Comparison of ENCODE assay signal across 2 cellular contexts in the genomic region with DNA sequence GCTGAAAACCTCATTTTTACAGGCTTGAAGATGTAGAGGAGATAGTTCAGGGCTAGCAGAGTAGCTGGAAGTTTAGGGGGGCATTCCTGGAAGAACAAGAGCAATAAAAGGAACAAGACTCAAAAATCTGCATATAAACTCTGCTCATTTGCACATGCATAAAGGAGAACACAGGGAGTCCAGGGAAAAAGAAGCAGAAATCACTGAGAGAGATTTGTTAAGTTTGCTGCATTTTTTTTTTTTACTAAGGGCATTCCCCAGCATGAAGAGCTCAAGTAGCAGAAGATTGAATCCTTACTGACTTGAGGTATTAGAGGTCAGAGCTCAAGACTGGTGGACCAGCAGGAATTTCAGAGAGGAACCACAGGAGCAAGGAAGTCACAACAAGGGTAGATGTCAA.
TF ChIP-seq lines count a peak whose summit lies in the region.

No MANE protein-coding gene starts in this region.

TF ChIP-seq in HCT116, 20 proteins besides CTCF, POLR2A, EP300 and RAD21 (continued from another document):
- TF ChIP-seq, protein P1, sequence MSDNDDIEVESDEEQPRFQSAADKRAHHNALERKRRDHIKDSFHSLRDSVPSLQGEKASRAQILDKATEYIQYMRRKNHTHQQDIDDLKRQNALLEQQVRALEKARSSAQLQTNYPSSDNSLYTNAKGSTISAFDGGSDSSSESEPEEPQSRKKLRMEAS (IDR thresholded peaks at IDR 0.05): no peak

TF ChIP-seq in WTC11, 78 proteins besides CTCF, POLR2A, EP300 and RAD21:
- TF ChIP-seq, protein P2, sequence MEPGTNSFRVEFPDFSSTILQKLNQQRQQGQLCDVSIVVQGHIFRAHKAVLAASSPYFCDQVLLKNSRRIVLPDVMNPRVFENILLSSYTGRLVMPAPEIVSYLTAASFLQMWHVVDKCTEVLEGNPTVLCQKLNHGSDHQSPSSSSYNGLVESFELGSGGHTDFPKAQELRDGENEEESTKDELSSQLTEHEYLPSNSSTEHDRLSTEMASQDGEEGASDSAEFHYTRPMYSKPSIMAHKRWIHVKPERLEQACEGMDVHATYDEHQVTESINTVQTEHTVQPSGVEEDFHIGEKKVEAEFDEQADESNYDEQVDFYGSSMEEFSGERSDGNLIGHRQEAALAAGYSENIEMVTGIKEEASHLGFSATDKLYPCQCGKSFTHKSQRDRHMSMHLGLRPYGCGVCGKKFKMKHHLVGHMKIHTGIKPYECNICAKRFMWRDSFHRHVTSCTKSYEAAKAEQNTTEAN (CRISPR knock-in tag; IDR thresholded peaks at IDR 0.05): no peak
- TF ChIP-seq ZNF232 (CRISPR knock-in tag; IDR thresholded peaks at IDR 0.05): no peak
- TF ChIP-seq, protein P3, sequence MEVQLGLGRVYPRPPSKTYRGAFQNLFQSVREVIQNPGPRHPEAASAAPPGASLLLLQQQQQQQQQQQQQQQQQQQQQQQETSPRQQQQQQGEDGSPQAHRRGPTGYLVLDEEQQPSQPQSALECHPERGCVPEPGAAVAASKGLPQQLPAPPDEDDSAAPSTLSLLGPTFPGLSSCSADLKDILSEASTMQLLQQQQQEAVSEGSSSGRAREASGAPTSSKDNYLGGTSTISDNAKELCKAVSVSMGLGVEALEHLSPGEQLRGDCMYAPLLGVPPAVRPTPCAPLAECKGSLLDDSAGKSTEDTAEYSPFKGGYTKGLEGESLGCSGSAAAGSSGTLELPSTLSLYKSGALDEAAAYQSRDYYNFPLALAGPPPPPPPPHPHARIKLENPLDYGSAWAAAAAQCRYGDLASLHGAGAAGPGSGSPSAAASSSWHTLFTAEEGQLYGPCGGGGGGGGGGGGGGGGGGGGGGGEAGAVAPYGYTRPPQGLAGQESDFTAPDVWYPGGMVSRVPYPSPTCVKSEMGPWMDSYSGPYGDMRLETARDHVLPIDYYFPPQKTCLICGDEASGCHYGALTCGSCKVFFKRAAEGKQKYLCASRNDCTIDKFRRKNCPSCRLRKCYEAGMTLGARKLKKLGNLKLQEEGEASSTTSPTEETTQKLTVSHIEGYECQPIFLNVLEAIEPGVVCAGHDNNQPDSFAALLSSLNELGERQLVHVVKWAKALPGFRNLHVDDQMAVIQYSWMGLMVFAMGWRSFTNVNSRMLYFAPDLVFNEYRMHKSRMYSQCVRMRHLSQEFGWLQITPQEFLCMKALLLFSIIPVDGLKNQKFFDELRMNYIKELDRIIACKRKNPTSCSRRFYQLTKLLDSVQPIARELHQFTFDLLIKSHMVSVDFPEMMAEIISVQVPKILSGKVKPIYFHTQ (CRISPR knock-in tag; IDR thresholded peaks at IDR 0.05): no peak
- TF ChIP-seq OVOL2 (CRISPR knock-in tag; IDR thresholded peaks at IDR 0.05; ENCODE audit: borderline replicate concordance): no peak
- TF ChIP-seq TEAD1 (CRISPR knock-in tag; IDR thresholded peaks at IDR 0.05): no peak
- TF ChIP-seq, protein P4, sequence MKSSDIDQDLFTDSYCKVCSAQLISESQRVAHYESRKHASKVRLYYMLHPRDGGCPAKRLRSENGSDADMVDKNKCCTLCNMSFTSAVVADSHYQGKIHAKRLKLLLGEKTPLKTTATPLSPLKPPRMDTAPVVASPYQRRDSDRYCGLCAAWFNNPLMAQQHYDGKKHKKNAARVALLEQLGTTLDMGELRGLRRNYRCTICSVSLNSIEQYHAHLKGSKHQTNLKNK (CRISPR knock-in tag; IDR thresholded peaks at IDR 0.05): no peak
- TF ChIP-seq ZNF671 (CRISPR knock-in tag; IDR thresholded peaks at IDR 0.05): no peak
- TF ChIP-seq SMAD3 (CRISPR knock-in tag; IDR thresholded peaks at IDR 0.05; ENCODE audit: borderline replicate concordance): no peak
TF ChIP-seq in WTC11: peak in this region for 0.
